8 cellular contexts compared by ENCODE assay signal in the genomic region with DNA sequence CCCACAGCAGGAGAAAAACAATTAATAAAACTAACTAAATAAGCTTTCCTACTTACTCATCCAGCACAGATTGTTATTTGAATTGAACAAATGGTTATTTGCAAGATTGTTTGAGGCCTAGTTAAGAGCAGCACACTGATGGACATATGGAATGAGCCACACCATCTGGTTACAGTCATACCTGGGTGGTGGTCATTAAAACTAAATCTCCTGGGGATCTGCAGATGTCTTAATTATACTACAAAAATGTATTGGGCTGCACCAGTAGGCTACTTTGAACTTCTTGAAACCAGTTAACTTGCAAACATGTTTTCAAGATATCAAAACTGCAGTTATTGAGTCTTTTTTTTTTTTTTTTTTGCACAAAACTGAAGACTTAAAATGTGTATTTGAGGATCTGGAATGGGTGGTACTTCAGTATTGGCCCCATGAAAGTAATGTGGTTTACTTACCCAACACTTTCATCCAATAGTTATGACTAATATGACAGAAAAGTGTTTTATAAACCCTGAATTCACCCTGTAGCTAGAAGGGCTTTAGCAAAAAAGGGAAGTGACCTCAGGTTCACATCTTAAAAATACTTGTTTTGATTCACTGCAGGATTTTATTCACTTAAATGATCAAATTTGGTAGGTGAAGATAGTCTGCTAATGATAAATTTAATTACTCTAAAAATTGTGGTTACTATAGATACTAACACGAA.
A peak's percentile ranks its signal among the peaks of the same experiment; 100 is the strongest.
DNase-seq lines count a peak whose midpoint lies in the region; ATAC-seq and TF ChIP-seq lines count a peak whose summit lies in the region.

No MANE protein-coding gene starts in this region.

- POLR2A ChIA-PET in GM10248 (lab: Yijun Ruan, JAX) = no interaction called here

- TF ChIP-seq CTCF in GM10248 (IDR thresholded peaks at IDR 0.05; ENCODE audit: control extremely low read depth, extremely low read depth, low read depth, missing control alignments) (no peak), cardiac fibroblast (IDR thresholded peaks at IDR 0.05; ENCODE audit: low read depth, low read length) (no peak)

- ATAC-seq in GM21423 (IDR thresholded peaks at IDR 0.05; ENCODE audit: unreplicated experiment) (peak; percentile 86), HG03571 (IDR thresholded peaks at IDR 0.05; ENCODE audit: unreplicated experiment) (peak; percentile 89)

- DNase-seq in GM10248 (ENCODE audit: extremely low spot score) (peak; percentile 59), cardiac fibroblast (ENCODE audit: low read depth in 2 of 2) (peak; percentile 31 to 44), HuH-7 (ENCODE audit: low spot score) (no peak), NCI-H748 (lab: John Stamatoyannopoulos, UW; ENCODE audit: unreplicated experiment) (no peak), NCI-H1436 treated with DMSO at 0.1 percent for 48 hours (lab: John Stamatoyannopoulos, UW) (no peak), activated gamma-delta T cell (lab: John Stamatoyannopoulos, UW) (no peak)

- H3K4me3 ChIP-seq in cardiac fibroblast (replicated peaks in 1 of 2; ENCODE audit: low read depth in 2 of 2, low read length in 2 of 2) = no peak overlapping the region

- CTCF ChIA-PET in GM10248 (lab: Yijun Ruan, JAX) = interaction anchor here (1.1 to 1.5 kb wide), 2 partner anchors 10 to 12 kb away, joined by 3 to 5 read pairs; no protein-coding TSS in a partner anchor

Comparison
In these comparisons a context has a peak if more than half of its experiments do, and no peak if none do; other contexts are left out.
1. DNase-seq: peak in GM10248 (single experiment) and cardiac fibroblast (2 of 2); none in HuH-7 (single experiment), NCI-H748 (single experiment), NCI-H1436 treated with DMSO at 0.1 percent for 48 hours (single experiment) and activated gamma-delta T cell (single experiment).